ENCODE assay signal across 19 cellular contexts in the genomic region with DNA sequence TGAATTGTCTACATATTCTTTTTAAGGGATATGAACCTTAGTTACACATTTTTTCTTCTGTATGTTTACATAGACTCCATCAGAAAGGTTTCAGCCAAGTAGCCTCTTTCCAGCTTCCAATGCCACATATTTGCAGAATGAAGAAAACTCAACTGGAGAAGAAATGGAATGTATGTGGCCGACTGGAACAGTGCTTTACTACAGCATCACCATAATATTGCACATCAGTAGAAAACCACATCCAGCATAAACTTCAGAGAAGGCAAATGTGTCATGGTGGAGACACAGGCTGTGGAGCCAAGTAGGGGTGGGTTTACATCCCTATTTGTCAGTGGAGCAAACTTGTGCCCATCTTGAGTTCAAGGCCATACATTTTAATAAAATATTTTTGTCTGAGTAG.
DNase-seq lines count a peak whose midpoint lies in the region; ATAC-seq and TF ChIP-seq lines count a peak whose summit lies in the region.
"Had no signal": no experiment of that assay in that cellular context is flagged by ENCODE, and none has a peak within 500 bp of the region (broad histone marks: within the 10 kb centered on the region; RNA-seq: fewer than 3 reads in every experiment).

No MANE protein-coding gene starts in this region.

- no peaks in the 10 kb centered on the region for H3K36me3 ChIP-seq in H7 (replicated peaks; ENCODE audit: control insufficient read depth, insufficient read depth, low read length)
- H3K36me3 ChIP-seq: ascending aorta, BE2C, SJSA1, transverse colon had no signal

- no peak for TF ChIP-seq CTCF in fibroblast of mammary gland (conservative IDR thresholded peaks at IDR 0.05; ENCODE audit: control insufficient read depth, insufficient read depth, low read depth, low read length)

- H3K27me3 ChIP-seq in H7 (ENCODE audit: control insufficient read depth, insufficient read depth, low read length), result no peaks in the 10 kb centered on the region
- H3K27me3 ChIP-seq: ascending aorta, BE2C, SJSA1, transverse colon had no signal

- no peak for ATAC-seq in esophagus mucosa
- ATAC-seq: HCT116, left cardiac atrium, psoas muscle had no signal

- H3K4me3 ChIP-seq in fibroblast of mammary gland (ENCODE audit: control insufficient read depth, low read depth, low read length) (no peak overlapping the region), H7 (ENCODE audit: insufficient read depth, low read depth, low read length) (no peak overlapping the region)
- H3K4me3 ChIP-seq: ascending aorta, psoas muscle, SJSA1, transverse colon had no signal

- DNase-seq in GM03348 (ENCODE audit: low spot score) (peak; percentile 73), amniotic stem cell (lab: John Stamatoyannopoulos, UW) (peak; percentile 52), fibroblast of mammary gland (ENCODE audit: low read depth) (peak; percentile 48), cardiac septum (ENCODE audit: low spot score) (no peak), DMS153 treated with DMSO at 0.1 percent for 48 hours (lab: John Stamatoyannopoulos, UW; ENCODE audit: unreplicated experiment) (no peak), H7 (no peak)
- DNase-seq: activated CD4-positive, alpha-beta T cell treated with anti-CD3 and anti-CD28 coated beads, Interleukin-2, amount 10 ng/mL, durations not matched to agents 7 days and 5 days; BE2C; effector memory CD4-positive, alpha-beta T cell; head of caudate nucleus; left cardiac atrium; NCI-H2029 treated with DMSO at 0.1 percent for 48 hours; NCI-H226; psoas muscle; transverse colon had no signal

- intact Hi-C loops in cardiac septum (cut with DNase I), result no loop called here

Comparison
In these comparisons a context has a peak if more than half of its experiments do, and no peak if none do; other contexts are left out.
1. DNase-seq: peak in GM03348 (single experiment), amniotic stem cell (single experiment) and fibroblast of mammary gland (single experiment); none in cardiac septum (single experiment), DMS153 treated with DMSO at 0.1 percent for 48 hours (single experiment) and H7 (single experiment).